In the genomic region with DNA sequence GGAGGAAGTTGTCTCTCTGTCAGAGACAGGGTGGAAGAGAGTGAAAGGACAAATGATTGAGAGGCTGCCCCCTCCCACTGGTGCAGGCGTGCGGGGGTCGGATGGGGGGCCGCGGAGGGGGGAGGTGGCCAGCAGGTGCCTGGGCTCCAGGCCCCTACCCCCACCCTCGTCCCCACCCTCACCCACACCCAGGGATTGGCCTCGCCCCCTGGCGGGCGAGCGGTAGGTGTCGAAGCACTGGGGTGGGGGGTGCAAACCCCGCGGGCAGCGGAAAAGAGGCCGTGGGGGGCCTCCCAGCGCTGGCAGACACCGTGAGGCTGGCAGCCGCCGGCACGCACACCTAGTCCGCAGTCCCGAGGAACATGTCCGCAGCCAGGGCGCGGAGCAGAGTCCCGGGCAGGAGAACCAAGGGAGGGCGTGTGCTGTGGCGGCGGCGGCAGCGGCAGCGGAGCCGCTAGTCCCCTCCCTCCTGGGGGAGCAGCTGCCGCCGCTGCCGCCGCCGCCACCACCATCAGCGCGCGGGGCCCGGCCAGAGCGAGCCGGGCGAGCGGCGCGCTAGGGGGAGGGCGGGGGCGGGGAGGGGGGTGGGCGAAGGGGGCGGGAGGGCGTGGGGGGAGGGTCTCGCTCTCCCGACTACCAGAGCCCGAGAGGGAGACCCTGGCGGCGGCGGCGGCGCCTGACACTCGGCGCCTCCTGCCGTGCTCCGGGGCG, we compare ENCODE assay signal across 1 cellular context.
A peak's percentile ranks its signal among the peaks of the same experiment; 100 is the strongest.
TF ChIP-seq lines count a peak whose summit lies in the region.

Gene KAT2B (plus strand): TSS at position 682 of the 711 bp plus-strand sequence. CDS start 32 bp downstream, outside the sequence.

TF ChIP-seq in HEK293, 187 proteins besides CTCF, POLR2A, EP300 and RAD21 (continued from another document):
- no peak for TF ChIP-seq SALL2 (tag by site-specific recombination; IDR thresholded peaks at IDR 0.05; ENCODE audit: borderline replicate concordance)
- no peak for TF ChIP-seq ZNF626 (tag by site-specific recombination; IDR thresholded peaks at IDR 0.05)
- TF ChIP-seq ZNF175 (tag by site-specific recombination; IDR thresholded peaks at IDR 0.05) = no peak
- no peak for TF ChIP-seq ZBTB44 (tag by site-specific recombination; IDR thresholded peaks at IDR 0.05)
- 0 out of 2 replicates have a peak, but pooled peaks have one; percentile 6 for TF ChIP-seq ZNF146 (tag by site-specific recombination; IDR thresholded peaks at IDR 0.05)
- no peak for TF ChIP-seq ZNF37A (tag by site-specific recombination; IDR thresholded peaks at IDR 0.05)
- TF ChIP-seq ZNF777 (tag by site-specific recombination; IDR thresholded peaks at IDR 0.05; ENCODE audit: borderline replicate concordance) = no peak
- TF ChIP-seq ZNF555 (tag by site-specific recombination; conservative IDR thresholded peaks at IDR 0.05) = no peak
- peak; percentile 81 for TF ChIP-seq ZBTB8A (tag by site-specific recombination; IDR thresholded peaks at IDR 0.05)
- TF ChIP-seq ZNF658 (tag by site-specific recombination; IDR thresholded peaks at IDR 0.05) = no peak
- no peak for TF ChIP-seq ZFP3 (tag by site-specific recombination; IDR thresholded peaks at IDR 0.05; ENCODE audit: low read depth)
- TF ChIP-seq, protein P1, sequence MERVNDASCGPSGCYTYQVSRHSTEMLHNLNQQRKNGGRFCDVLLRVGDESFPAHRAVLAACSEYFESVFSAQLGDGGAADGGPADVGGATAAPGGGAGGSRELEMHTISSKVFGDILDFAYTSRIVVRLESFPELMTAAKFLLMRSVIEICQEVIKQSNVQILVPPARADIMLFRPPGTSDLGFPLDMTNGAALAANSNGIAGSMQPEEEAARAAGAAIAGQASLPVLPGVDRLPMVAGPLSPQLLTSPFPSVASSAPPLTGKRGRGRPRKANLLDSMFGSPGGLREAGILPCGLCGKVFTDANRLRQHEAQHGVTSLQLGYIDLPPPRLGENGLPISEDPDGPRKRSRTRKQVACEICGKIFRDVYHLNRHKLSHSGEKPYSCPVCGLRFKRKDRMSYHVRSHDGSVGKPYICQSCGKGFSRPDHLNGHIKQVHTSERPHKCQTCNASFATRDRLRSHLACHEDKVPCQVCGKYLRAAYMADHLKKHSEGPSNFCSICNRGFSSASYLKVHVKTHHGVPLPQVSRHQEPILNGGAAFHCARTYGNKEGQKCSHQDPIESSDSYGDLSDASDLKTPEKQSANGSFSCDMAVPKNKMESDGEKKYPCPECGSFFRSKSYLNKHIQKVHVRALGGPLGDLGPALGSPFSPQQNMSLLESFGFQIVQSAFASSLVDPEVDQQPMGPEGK (tag by site-specific recombination; IDR thresholded peaks at IDR 0.05) = peak; percentile 99
- no peak for TF ChIP-seq ZBTB21 (tag by site-specific recombination; IDR thresholded peaks at IDR 0.05)
- no peak for TF ChIP-seq FEZF1 (tag by site-specific recombination; IDR thresholded peaks at IDR 0.05)
- peak; percentile 99 for TF ChIP-seq GLIS2 (tag by site-specific recombination; IDR thresholded peaks at IDR 0.05)
- peak; percentile 64 for TF ChIP-seq ZNF600 (tag by site-specific recombination; IDR thresholded peaks at IDR 0.05)
- TF ChIP-seq SP2 (tag by site-specific recombination; IDR thresholded peaks at IDR 0.05) = peak; percentile 55
- TF ChIP-seq ZNF394 (tag by site-specific recombination; IDR thresholded peaks at IDR 0.05; ENCODE audit: borderline replicate concordance) = peak; percentile 64; the same call in 1 of the 2 replicates
- no peak for TF ChIP-seq ZNF670 (tag by site-specific recombination; IDR thresholded peaks at IDR 0.05; ENCODE audit: low read depth)
- TF ChIP-seq, protein P2, sequence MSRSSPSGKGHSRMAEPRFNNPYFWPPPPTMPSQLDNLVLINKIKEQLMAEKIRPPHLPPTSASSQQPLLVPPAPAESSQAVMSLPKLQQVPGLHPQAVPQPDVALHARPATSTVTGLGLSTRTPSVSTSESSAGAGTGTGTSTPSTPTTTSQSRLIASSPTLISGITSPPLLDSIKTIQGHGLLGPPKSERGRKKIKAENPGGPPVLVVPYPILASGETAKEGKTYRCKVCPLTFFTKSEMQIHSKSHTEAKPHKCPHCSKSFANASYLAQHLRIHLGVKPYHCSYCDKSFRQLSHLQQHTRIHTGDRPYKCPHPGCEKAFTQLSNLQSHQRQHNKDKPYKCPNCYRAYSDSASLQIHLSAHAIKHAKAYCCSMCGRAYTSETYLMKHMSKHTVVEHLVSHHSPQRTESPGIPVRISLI (tag by site-specific recombination; IDR thresholded peaks at IDR 0.05) = no peak
- TF ChIP-seq ZNF624 (tag by site-specific recombination; IDR thresholded peaks at IDR 0.05) = no peak
- TF ChIP-seq HOXD13 (CRISPR knock-in tag; IDR thresholded peaks at IDR 0.05; ENCODE audit: borderline replicate concordance) = no peak
- no peak for TF ChIP-seq ZNF785 (tag by site-specific recombination; IDR thresholded peaks at IDR 0.05)
- TF ChIP-seq ZBTB48 (tag by site-specific recombination; IDR thresholded peaks at IDR 0.05) = peak; percentile 35; the same call in 1 of the 2 replicates
- TF ChIP-seq ZNF155 (tag by site-specific recombination; IDR thresholded peaks at IDR 0.05) = no peak
- TF ChIP-seq ZNF423 (tag by site-specific recombination; IDR thresholded peaks at IDR 0.05) = peak; percentile 99
- TF ChIP-seq ZBTB7A (tag by site-specific recombination; IDR thresholded peaks at IDR 0.05; ENCODE audit: low read depth) = no peak
- peak; percentile 46; the same call in 1 of the 2 replicates for TF ChIP-seq OSR2 (tag by site-specific recombination; IDR thresholded peaks at IDR 0.05)
